ENCODE assay signal across 8 cellular contexts in the genomic region with DNA sequence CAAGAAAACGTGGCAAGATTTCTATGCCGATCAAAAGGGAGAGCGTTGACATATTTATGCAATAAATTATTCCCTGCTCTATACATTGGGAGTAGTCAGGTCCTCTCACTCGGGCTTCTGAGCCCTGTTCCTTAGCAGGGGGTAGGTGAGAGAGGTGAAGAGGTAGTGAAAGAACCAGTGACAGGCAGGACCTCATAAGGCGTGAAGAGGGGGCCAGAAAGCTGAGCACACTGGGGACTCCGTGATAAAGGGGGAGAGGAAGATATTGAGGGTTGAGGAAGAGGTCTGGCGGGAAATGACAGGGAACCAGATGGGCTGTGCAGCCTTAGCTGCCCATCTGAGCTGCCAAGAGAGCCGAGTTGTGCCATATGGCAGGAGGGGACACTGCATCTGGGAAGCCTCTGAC. TPM values are rescaled to one million over a fixed set of nuclear protein-coding genes. Genes with fewer than 3 reads are reported as not detected.
DNase-seq lines count a peak whose midpoint lies in the region; ATAC-seq and TF ChIP-seq lines count a peak whose summit lies in the region.

No MANE protein-coding gene starts in this region.

- H3K9me3 Mint-ChIP-seq in central memory CD8-positive, alpha-beta T cell, result no peaks in the 10 kb centered on the region
- H3K9me3 Mint-ChIP-seq in neural crest cell, result no peaks in the 10 kb centered on the region

- H3K4me1 Mint-ChIP-seq in central memory CD8-positive, alpha-beta T cell, result peaks cover 34% of the 10 kb centered on the region
- peaks cover 30% of the 10 kb centered on the region for H3K4me1 Mint-ChIP-seq in neural crest cell

- TF ChIP-seq CTCF in Loucy (conservative IDR thresholded peaks at IDR 0.05; ENCODE audit: low read length), result no peak
- TF ChIP-seq CTCF in neural crest cell (conservative IDR thresholded peaks at IDR 0.05), result no peak

- peak; percentile 7 for ATAC-seq in GM21360 (IDR thresholded peaks at IDR 0.05; ENCODE audit: unreplicated experiment)
- peak; percentile 11 for ATAC-seq in central memory CD8-positive, alpha-beta T cell (replicated peaks; ENCODE audit: extremely low read depth, poor library complexity, severe bottlenecking)
- no peak for ATAC-seq in sciatic nerve

- peak overlapping the region; percentile 50 for H3K9ac ChIP-seq in Loucy (ENCODE audit: low read depth, low read length, poor library complexity, severe bottlenecking)

- H3K27ac Mint-ChIP-seq in central memory CD8-positive, alpha-beta T cell (ENCODE audit: low read depth), result peak overlapping the region; percentile 11
- no peak overlapping the region for H3K27ac Mint-ChIP-seq in neural crest cell (ENCODE audit: unreplicated experiment)

- H3K9me2 ChIP-seq in Loucy (replicated peaks; ENCODE audit: low read depth, low read length), result no peaks in the 10 kb centered on the region

- H3K79me2 ChIP-seq in Loucy (ENCODE audit: insufficient read depth, low read length), result no peaks in the 10 kb centered on the region

- no peaks in the 10 kb centered on the region for H3F3A ChIP-seq in Loucy (ENCODE audit: low read depth)

- H3K27me3 ChIP-seq in Loucy (ENCODE audit: insufficient read depth, low read length, poor library complexity, severe bottlenecking), result no peaks in the 10 kb centered on the region

- DNase-seq in COLO668 (lab: John Stamatoyannopoulos, UW; ENCODE audit: unreplicated experiment), result peak; percentile 3
- no peak for DNase-seq in central memory CD8-positive, alpha-beta T cell (ENCODE audit: low spot score in 2 of 2)
- no peak for DNase-seq in neural crest cell (ENCODE audit: low read depth, low spot score)
- no peak for DNase-seq in HUDEP-2 (lab: John Stamatoyannopoulos, UW; ENCODE audit: unreplicated experiment in 76 of 76)
- no peak for DNase-seq in SKM-1 treated with dmso at 0.1 percent for 144 hours (lab: John Stamatoyannopoulos, UW; ENCODE audit: unreplicated experiment)
- DNase-seq in sciatic nerve (ENCODE audit: low spot score), result no peak

- peaks cover 7% of the 10 kb centered on the region for H3K36me3 Mint-ChIP-seq in central memory CD8-positive, alpha-beta T cell (ENCODE audit: insufficient read depth)
- no peaks in the 10 kb centered on the region for H3K36me3 Mint-ChIP-seq in neural crest cell (ENCODE audit: low read depth)

- peaks cover 76% of the 10 kb centered on the region for H3K27me3 Mint-ChIP-seq in central memory CD8-positive, alpha-beta T cell
- H3K27me3 Mint-ChIP-seq in neural crest cell (ENCODE audit: low read depth), result peaks cover 75% of the 10 kb centered on the region

- no peaks in the 10 kb centered on the region for H3K36me3 ChIP-seq in Loucy (ENCODE audit: insufficient read depth, low read length)

- H3K4me3 Mint-ChIP-seq in central memory CD8-positive, alpha-beta T cell, result peak overlapping the region; percentile 70
- H3K4me3 Mint-ChIP-seq in neural crest cell, result peak overlapping the region; percentile 80

- peak overlapping the region; percentile 97 for H2AFZ ChIP-seq in Loucy (ENCODE audit: low read length)

- no peaks in the 10 kb centered on the region for H4K20me1 ChIP-seq in Loucy (ENCODE audit: insufficient read depth, low read length, poor library complexity, severe bottlenecking)

- H3K4me3 ChIP-seq in Loucy (ENCODE audit: low read length, poor library complexity, severe bottlenecking), result peak overlapping the region; percentile 79

- intact Hi-C loops in sciatic nerve (cut with DNase I), result loop anchor here (10.0 kb wide), 1 partner anchor 51 kb away; a partner anchor contains a TSS

- no peaks in the 10 kb centered on the region for H3K9me3 ChIP-seq in Loucy (ENCODE audit: insufficient read depth, low read depth, low read length)

- H3K4me2 ChIP-seq in Loucy (ENCODE audit: low read depth, low read length, poor library complexity, severe bottlenecking), result peak overlapping the region; percentile 74

- no peaks in the 10 kb centered on the region for H3K4me1 ChIP-seq in Loucy (ENCODE audit: insufficient read depth, low read length, poor library complexity, severe bottlenecking)

RNA-seq across cellular contexts. Expression of a gene that starts 0.7 kb away (rescaled TPM):
- total RNA-seq in neural crest cell (not detected in 2 replicates), sciatic nerve (not detected)

RNA-seq across cellular contexts. Expression of a gene that starts 13.7 kb away (rescaled TPM):
- 49.0 TPM in 2 replicates for total RNA-seq in neural crest cell
- total RNA-seq in sciatic nerve, result 34.9 TPM

RNA-seq across cellular contexts. Expression of a gene that starts 53.4 kb away (rescaled TPM):
- not detected in 2 replicates for total RNA-seq in neural crest cell
- not detected for total RNA-seq in sciatic nerve

RNA-seq across cellular contexts. Expression of a gene that starts 59.7 kb away (rescaled TPM):
- 0.28 TPM in 1 of 2 replicates, not detected in the other for total RNA-seq in neural crest cell
- 0.22 TPM for total RNA-seq in sciatic nerve
